1 cellular context compared by ENCODE assay signal in genomic region chr2:72719416-72719815, GRCh38.
TF ChIP-seq lines count a peak whose summit lies in the region.

No MANE protein-coding gene starts in this region.

TF ChIP-seq in HCT116, 20 proteins besides CTCF, POLR2A, EP300 and RAD21 (continued from another document):
- TF ChIP-seq REST (IDR thresholded peaks at IDR 0.05; ENCODE audit: low read depth) (no peak), EGR1 (IDR thresholded peaks at IDR 0.05; ENCODE audit: low read depth) (no peak), POLR2AphosphoS5 (IDR thresholded peaks at IDR 0.05; ENCODE audit: low read depth, low read length) (no peak), SIN3A (IDR thresholded peaks at IDR 0.05; ENCODE audit: low read depth) (no peak), ZNF274 (IDR thresholded peaks at IDR 0.05; ENCODE audit: low read depth, low read length) (no peak), SRF (IDR thresholded peaks at IDR 0.05; ENCODE audit: low read depth) (no peak), EZH2 (IDR thresholded peaks at IDR 0.05) (no peak), FOSL1 (IDR thresholded peaks at IDR 0.05; ENCODE audit: low read depth) (no peak), JUND (IDR thresholded peaks at IDR 0.05) (no peak), ZFX (IDR thresholded peaks at IDR 0.05) (no peak), CBX3 (IDR thresholded peaks at IDR 0.05; ENCODE audit: low read depth) (no peak)
